In genomic region chr15:95843241-95843851, GRCh38 we compare ENCODE assay signal across 15 cellular contexts.
DNase-seq lines count a peak whose midpoint lies in the region; ATAC-seq and TF ChIP-seq lines count a peak whose summit lies in the region.
"Had no signal": no experiment of that assay in that cellular context is flagged by ENCODE, and none has a peak within 500 bp of the region (broad histone marks: within the 10 kb centered on the region; RNA-seq: fewer than 3 reads in every experiment).

No MANE protein-coding gene starts in this region.

- H3K4me1 Mint-ChIP-seq in nephron progenitor cell = peaks cover 84% of the 10 kb centered on the region
- H3K4me1 Mint-ChIP-seq in endothelial cell (ENCODE audit: unreplicated experiment) = peaks cover 8% of the 10 kb centered on the region

- ATAC-seq in GM18907 (IDR thresholded peaks at IDR 0.05; ENCODE audit: unreplicated experiment) = no peak
- ATAC-seq: effector memory CD8-positive, alpha-beta T cell; Panc1; WTC11 had no signal

- 78 to 85% methylated on average over 3 of the region's 4 CpGs for WGBS in ectodermal cell, 2 experiments

- H3K27me3 ChIP-seq in ectodermal cell (ENCODE audit: control insufficient read depth, insufficient read depth, low read length, poor library complexity, severe bottlenecking) (no peaks in the 10 kb centered on the region), MG63 (no peaks in the 10 kb centered on the region)

- no peaks in the 10 kb centered on the region for H3K36me3 Mint-ChIP-seq in nephron progenitor cell (ENCODE audit: low read depth)
- H3K36me3 Mint-ChIP-seq in endothelial cell (ENCODE audit: low read depth, unreplicated experiment) = no peaks in the 10 kb centered on the region
- H3K36me3 Mint-ChIP-seq: WTC11 had no signal

- H3K4me1 ChIP-seq in ectodermal cell (ENCODE audit: control insufficient read depth, insufficient read depth, low read length) = peaks cover 40% of the 10 kb centered on the region
- H3K4me1 ChIP-seq: prostate gland had no signal

- no peaks in the 10 kb centered on the region for H3K36me3 ChIP-seq in ectodermal cell (ENCODE audit: control insufficient read depth, insufficient read depth, low read length)
- no peaks in the 10 kb centered on the region for H3K36me3 ChIP-seq in MG63
- H3K36me3 ChIP-seq: prostate gland had no signal

- no peaks in the 10 kb centered on the region for H3K9me3 ChIP-seq in ectodermal cell (ENCODE audit: control insufficient read depth, low read length)
- peaks cover 1% of the 10 kb centered on the region; the same call in 1 of the 2 replicates for H3K9me3 ChIP-seq in MG63
- H3K9me3 ChIP-seq: prostate gland had no signal

- no peaks in the 10 kb centered on the region for H3K9me3 Mint-ChIP-seq in nephron progenitor cell
- H3K9me3 Mint-ChIP-seq in endothelial cell (ENCODE audit: unreplicated experiment) = no peaks in the 10 kb centered on the region
- H3K9me3 Mint-ChIP-seq: effector memory CD8-positive, alpha-beta T cell; WTC11 had no signal

- H3K4me3 Mint-ChIP-seq in nephron progenitor cell (peak overlapping the region; percentile 38), endothelial cell (ENCODE audit: unreplicated experiment) (no peak overlapping the region)
- H3K4me3 Mint-ChIP-seq: effector memory CD8-positive, alpha-beta T cell; WTC11 had no signal

- peak overlapping the region; percentile 97 for H3K27ac Mint-ChIP-seq in nephron progenitor cell
- H3K27ac Mint-ChIP-seq in endothelial cell (ENCODE audit: unreplicated experiment) = no peak overlapping the region
- H3K27ac Mint-ChIP-seq: effector memory CD8-positive, alpha-beta T cell; WTC11 had no signal

- H3K27ac ChIP-seq in ectodermal cell (ENCODE audit: insufficient read depth, low read depth, low read length, poor library complexity, severe bottlenecking) = peak overlapping the region; percentile 54
- H3K27ac ChIP-seq: prostate gland had no signal

- H3K27me3 Mint-ChIP-seq in nephron progenitor cell (ENCODE audit: low read depth, poor library complexity) (peaks cover 5% of the 10 kb centered on the region), endothelial cell (ENCODE audit: unreplicated experiment) (no peaks in the 10 kb centered on the region)
- H3K27me3 Mint-ChIP-seq: effector memory CD8-positive, alpha-beta T cell had no signal

- TF ChIP-seq CTCF in AG09319 (IDR thresholded peaks at IDR 0.05; ENCODE audit: low read depth, low read length) (no peak), nephron progenitor cell (IDR thresholded peaks at IDR 0.05) (no peak), endothelial cell (IDR thresholded peaks at IDR 0.05; ENCODE audit: unreplicated experiment) (no peak)

- H3K4me3 ChIP-seq in ectodermal cell (ENCODE audit: insufficient read depth, low read depth, low read length) = no peak overlapping the region
- H3K4me3 ChIP-seq in MG63 = no peak overlapping the region
- H3K4me3 ChIP-seq: prostate gland had no signal

- DNase-seq in AG09319 (ENCODE audit: extremely low read depth, low read depth) = peak; percentile 59
- DNase-seq in HT1080 (ENCODE audit: low read depth) = peak; percentile 11
- DNase-seq in nephron progenitor cell = peak; percentile 35
- no peak for DNase-seq in endothelial cell (ENCODE audit: low spot score)
- no peak for DNase-seq in MG63
- DNase-seq in dermis blood vessel endothelial cell = no peak
- DNase-seq: activated effector memory CD4-positive, alpha-beta T cell treated with Interleukin-2 at 50 U/mL for 16 hours; effector memory CD8-positive, alpha-beta T cell; H7; NCI-H2029 had no signal

Comparison
In these comparisons a context has a peak if more than half of its experiments do, and no peak if none do; other contexts are left out.
1. DNase-seq: peak in AG09319 (single experiment), HT1080 (single experiment) and nephron progenitor cell (single experiment); none in endothelial cell (single experiment), MG63 (single experiment) and dermis blood vessel endothelial cell (single experiment).